Comparison of ENCODE assay signal across 16 cellular contexts in genomic region chr17:44063704-44064639, GRCh38. TPM values are rescaled to one million over a fixed set of nuclear protein-coding genes. Genes with fewer than 3 reads are reported as not detected.
DNase-seq lines count a peak whose midpoint lies in the region; ATAC-seq and TF ChIP-seq lines count a peak whose summit lies in the region.
"Had no signal": no experiment of that assay in that cellular context is flagged by ENCODE, and none has a peak within 500 bp of the region (broad histone marks: within the 10 kb centered on the region; RNA-seq: fewer than 3 reads in every experiment).

No MANE protein-coding gene starts in this region.

- peak overlapping the region; percentile 70 to 95; a peak in 4 of 5 replicates for H3K4me3 Mint-ChIP-seq in H9
- peak overlapping the region; percentile 91 for H3K4me3 Mint-ChIP-seq in activated CD8-positive, alpha-beta T cell treated with anti-CD3 and anti-CD28 coated beads for 36 hours

- no CpG with 5 or more reads among the region's 10 CpGs for WGBS in H9 (ENCODE audit: extremely low coverage, insufficient read length, low lambda C conversion rate)
- WGBS in mesenchymal stem cell = 95% methylated on average over 9 of the region's 10 CpGs

- H4K8ac ChIP-seq in H9 (replicated peaks; ENCODE audit: insufficient read length, low read depth, low read length) = no peak overlapping the region
- H4K8ac ChIP-seq in mesenchymal stem cell (ENCODE audit: low read length) = no peak overlapping the region

- intact Hi-C loops in activated CD8-positive, alpha-beta T cell treated with anti-CD3 and anti-CD28 coated beads for 36 hours (cut with micrococcal nuclease) = no loop called here
- intact Hi-C loops in PC-9 (cut with micrococcal nuclease; ENCODE audit: unreplicated experiment) = no loop called here

- H2BK120ac ChIP-seq in H9 (ENCODE audit: low read depth, low read length, poor library complexity, severe bottlenecking) (no peak overlapping the region), mesenchymal stem cell (ENCODE audit: low read depth, low read length) (no peak overlapping the region)

- peaks cover 38% of the 10 kb centered on the region for H3K79me2 ChIP-seq in H9 (ENCODE audit: insufficient read depth, low read length)
- peaks cover 77% of the 10 kb centered on the region for H3K79me2 ChIP-seq in PC-9 (ENCODE audit: low read depth)

- H3K23ac ChIP-seq in H9 (ENCODE audit: insufficient read length, low read depth, low read length) = no peak overlapping the region
- no peak overlapping the region for H3K23ac ChIP-seq in mesenchymal stem cell (ENCODE audit: low read length in 2 of 2)

- H3K18ac ChIP-seq in H9 (ENCODE audit: insufficient read length, low read depth, low read length) (no peak overlapping the region), mesenchymal stem cell (ENCODE audit: low read depth in 1 of 2, low read length in 2 of 2) (no peak overlapping the region)

- H3K4me3 ChIP-seq in mesenchymal stem cell (ENCODE audit: insufficient read depth in 1 of 2, low read depth in 1 of 2, low read length in 2 of 2) (peak overlapping the region in 1 of 2 experiments; percentile 23), PC-9 (no peak overlapping the region)
- H3K4me3 ChIP-seq: mucosa of descending colon had no signal

- peaks cover 23 to 28% of the 10 kb centered on the region in 2 experiments; a peak in 3 of 4 replicates for H3K4me1 Mint-ChIP-seq in H9
- H3K4me1 Mint-ChIP-seq in activated CD8-positive, alpha-beta T cell treated with anti-CD3 and anti-CD28 coated beads for 36 hours (ENCODE audit: low read depth) = peaks cover 59% of the 10 kb centered on the region

- H4K91ac ChIP-seq in H9 (ENCODE audit: insufficient read length, low read depth, low read length) (no peak overlapping the region), mesenchymal stem cell (ENCODE audit: low read length) (no peak overlapping the region)

- H3T11ph ChIP-seq in H9 (ENCODE audit: low read length) = no peak overlapping the region

- H3K4me2 ChIP-seq in H9 (ENCODE audit: insufficient read depth, insufficient read length, low read length) = no peak overlapping the region
- no peak overlapping the region for H3K4me2 ChIP-seq in mesenchymal stem cell (ENCODE audit: low read length, poor library complexity, severe bottlenecking)
- H3K4me2 ChIP-seq in PC-9 = no peak overlapping the region; the same call in 1 of the 2 replicates

- no peaks in the 10 kb centered on the region for H3K27me3 Mint-ChIP-seq in H9 (ENCODE audit: low read depth)
- no peaks in the 10 kb centered on the region for H3K27me3 Mint-ChIP-seq in activated CD8-positive, alpha-beta T cell treated with anti-CD3 and anti-CD28 coated beads for 36 hours

- H3F3A ChIP-seq in PC-9 (ENCODE audit: insufficient read depth, low read depth) = peaks cover 55% of the 10 kb centered on the region; the same call in 1 of the 2 replicates

- no peaks in the 10 kb centered on the region for H4K20me1 ChIP-seq in H9 (ENCODE audit: control insufficient read depth, insufficient read depth, insufficient read length)
- H4K20me1 ChIP-seq in PC-9 (ENCODE audit: insufficient read depth) = peaks cover 47% of the 10 kb centered on the region

- no peak overlapping the region for H2AFZ ChIP-seq in H9 (ENCODE audit: low read length)
- H2AFZ ChIP-seq in mesenchymal stem cell (ENCODE audit: low read depth, low read length) = no peak overlapping the region
- H2AFZ ChIP-seq in PC-9 = no peak overlapping the region

- H3K79me1 ChIP-seq in H9 (ENCODE audit: insufficient read depth, low read depth, low read length, poor library complexity, severe bottlenecking) (peaks cover 6% of the 10 kb centered on the region), mesenchymal stem cell (replicated peaks; ENCODE audit: low read length, poor library complexity, severe bottlenecking) (no peaks in the 10 kb centered on the region)

- H2BK5ac ChIP-seq in H9 (ENCODE audit: insufficient read length, low read length) (no peak overlapping the region), mesenchymal stem cell (ENCODE audit: low read depth, low read length, poor library complexity, severe bottlenecking) (no peak overlapping the region)

- no peak overlapping the region for H3K4ac ChIP-seq in H9 (ENCODE audit: low read depth, low read length)
- no peak overlapping the region for H3K4ac ChIP-seq in mesenchymal stem cell (ENCODE audit: low read depth in 1 of 2, low read length in 2 of 2)

- H3K56ac ChIP-seq in H9 (ENCODE audit: insufficient read length, low read depth, low read length) = no peak overlapping the region

- no peak overlapping the region for H2BK12ac ChIP-seq in H9 (ENCODE audit: insufficient read length, low read depth, low read length)
- H2BK12ac ChIP-seq in mesenchymal stem cell (ENCODE audit: low read length in 2 of 2) = no peak overlapping the region

- no peaks in the 10 kb centered on the region for H3K9me3 Mint-ChIP-seq in H9
- no peaks in the 10 kb centered on the region for H3K9me3 Mint-ChIP-seq in activated CD8-positive, alpha-beta T cell treated with anti-CD3 and anti-CD28 coated beads for 36 hours

- ATAC-seq in activated CD8-positive, alpha-beta T cell treated with anti-CD3 and anti-CD28 coated beads for 36 hours = no peak
- ATAC-seq: esophagus mucosa, mucosa of descending colon, right cardiac atrium had no signal

- CTCF ChIA-PET in activated CD8-positive, alpha-beta T cell treated with anti-CD3 and anti-CD28 coated beads for 36 hours (lab: Charles Lee) = interaction anchor here (1.1 kb wide), 2 partner anchors 19 to 23 kb away, joined by 3 read pairs; no protein-coding TSS in a partner anchor
- CTCF ChIA-PET in HEK293T (lab: Yijun Ruan, JAX) (interaction anchor here (1.1 kb wide), 1 partner anchor 105 kb away, joined by 3 read pairs; no protein-coding TSS in a partner anchor), PC-9 (lab: Charles Lee) (interaction anchor here (0.7 kb wide), 1 partner anchor 1302 kb away, joined by 3 read pairs; no protein-coding TSS in a partner anchor)

- no TSS peak for BruUV-seq in PC-9 (replicated peaks; lab: Mats Ljungman, UMichigan)

- H3K9ac ChIP-seq in H9 (ENCODE audit: extremely low read depth, insufficient read length, low read length) (peak overlapping the region; percentile 31), mesenchymal stem cell (ENCODE audit: low read length) (peak overlapping the region; percentile 60)

- no peak overlapping the region for H2BK20ac ChIP-seq in H9 (ENCODE audit: low read depth, low read length, poor library complexity, severe bottlenecking)

- H2BK15ac ChIP-seq in H9 (ENCODE audit: low read depth, low read length) (no peak overlapping the region), mesenchymal stem cell (ENCODE audit: low read depth, poor library complexity, severe bottlenecking) (no peak overlapping the region)

- H3K27me3 ChIP-seq in H9 (ENCODE audit: insufficient read depth, low read length) (no peaks in the 10 kb centered on the region), mesenchymal stem cell (ENCODE audit: control insufficient read depth in 1 of 2, insufficient read depth in 1 of 2, low read length in 2 of 2) (no peaks in the 10 kb centered on the region), PC-9 (ENCODE audit: insufficient read depth, low read depth) (no peaks in the 10 kb centered on the region)

- H3K27ac ChIP-seq in C4-2B (peak overlapping the region; percentile 98; the same call in 1 of the 2 replicates), H9 (ENCODE audit: insufficient read length, low read depth, low read length) (no peak overlapping the region), mesenchymal stem cell (ENCODE audit: low read length, poor library complexity, severe bottlenecking) (no peak overlapping the region), PC-9 (no peak overlapping the region)
- H3K27ac ChIP-seq: HL-60 had no signal

- peaks cover 3% of the 10 kb centered on the region for H3K23me2 ChIP-seq in H9 (ENCODE audit: insufficient read length, low read depth, low read length, poor library complexity, severe bottlenecking)

- no peak overlapping the region for H2AK5ac ChIP-seq in H9 (ENCODE audit: insufficient read length, low read length)
- H2AK5ac ChIP-seq in mesenchymal stem cell (ENCODE audit: low read length, severe bottlenecking) = no peak overlapping the region

- H3K36me3 ChIP-seq in mesenchymal stem cell (ENCODE audit: control insufficient read depth in 1 of 2, insufficient read depth in 2 of 2, low read depth in 1 of 2, low read length in 2 of 2) (peaks cover 15 to 41% of the 10 kb centered on the region in 2 experiments), PC-9 (ENCODE audit: low read depth) (peaks cover 30% of the 10 kb centered on the region)

- H3K14ac ChIP-seq in H9 (ENCODE audit: insufficient read depth, low read length) (no peak overlapping the region), mesenchymal stem cell (ENCODE audit: low read length in 2 of 2) (no peak overlapping the region)

- 0 out of 2 replicates have a peak, but pooled peaks cover 2% of the 10 kb centered on the region for H3K4me1 ChIP-seq in H9 (ENCODE audit: insufficient read depth, low read length)
- peaks cover 8% of the 10 kb centered on the region for H3K4me1 ChIP-seq in mesenchymal stem cell (ENCODE audit: control insufficient read depth, insufficient read depth, low read depth, low read length)
- peaks cover 22% of the 10 kb centered on the region for H3K4me1 ChIP-seq in PC-9 (replicated peaks; ENCODE audit: insufficient read depth)

- DNase-seq in H9 (no peak), mesenchymal stem cell (no peak), nucleus accumbens (lab: John Stamatoyannopoulos, UW) (no peak), HEK293T (ENCODE audit: extremely low spot score) (no peak), HPDE6-E6E7 (ENCODE audit: extremely low spot score) (no peak), PC-9 (no peak)
- DNase-seq in activated CD8-positive, alpha-beta T cell treated with anti-CD3 and anti-CD28 coated beads for 36 hours = no peak
- DNase-seq: Caco-2, cerebellar nuclear complex, NCI-H1048, NCI-H446 treated with DMSO at 0.1 percent for 48 hours, right cardiac atrium had no signal

- H3K9me2 ChIP-seq in PC-9 (ENCODE audit: insufficient read depth) = no peaks in the 10 kb centered on the region

- H4K5ac ChIP-seq in H9 (ENCODE audit: insufficient read length, low read depth, low read length) = no peak overlapping the region

- TF ChIP-seq CTCF in C4-2B (conservative IDR thresholded peaks at IDR 0.05) = no peak
- no peak for TF ChIP-seq CTCF in H9 (conservative IDR thresholded peaks at IDR 0.05)
- TF ChIP-seq CTCF in activated CD8-positive, alpha-beta T cell treated with anti-CD3 and anti-CD28 coated beads for 36 hours (IDR thresholded peaks at IDR 0.05) = no peak
- no peak for TF ChIP-seq CTCF in PC-9 (conservative IDR thresholded peaks at IDR 0.05)

- H3K9me3 ChIP-seq in H9 (ENCODE audit: control insufficient read depth, low read depth, low read length) = no peaks in the 10 kb centered on the region
- H3K9me3 ChIP-seq in mesenchymal stem cell (ENCODE audit: control insufficient read depth, low read length) = no peaks in the 10 kb centered on the region
- no peaks in the 10 kb centered on the region for H3K9me3 ChIP-seq in PC-9 (ENCODE audit: insufficient read depth, low read depth)
- H3K9me3 ChIP-seq: Caco-2, mucosa of descending colon had no signal

- peaks cover 38 to 55% (median 51%) of the 10 kb centered on the region in 3 experiments for H3K36me3 Mint-ChIP-seq in H9 (ENCODE audit: insufficient read depth in 1 of 3, low read depth in 3 of 3)
- H3K36me3 Mint-ChIP-seq in activated CD8-positive, alpha-beta T cell treated with anti-CD3 and anti-CD28 coated beads for 36 hours (ENCODE audit: low read depth) = peaks cover 49% of the 10 kb centered on the region

- H3K27ac Mint-ChIP-seq in H9 = peak overlapping the region in 1 of 3 experiments; percentile 59; a peak in 3 of 7 replicates
- H3K27ac Mint-ChIP-seq in activated CD8-positive, alpha-beta T cell treated with anti-CD3 and anti-CD28 coated beads for 36 hours = peak overlapping the region; percentile 77

- POLR2A ChIA-PET in activated CD8-positive, alpha-beta T cell treated with anti-CD3 and anti-CD28 coated beads for 36 hours (lab: Charles Lee) = interaction anchor here (0.8 to 0.9 kb wide), 2 partner anchors 21 to 36 kb away, joined by 3 to 6 read pairs; no protein-coding TSS in a partner anchor
- POLR2A ChIA-PET in HEK293T (lab: Yijun Ruan, JAX) = no interaction called here
- POLR2A ChIA-PET in PC-9 (lab: Charles Lee; ENCODE audit: unreplicated experiment) = interaction anchor here (0.6 kb wide), 2 partner anchors 20 to 721 kb away, joined by 4 to 5 read pairs; no protein-coding TSS in a partner anchor

RNA-seq across cellular contexts. Expression of gene LSM12, which starts 2.5 kb away (rescaled TPM):
- total RNA-seq in H9 (2021) (128 TPM in 2 replicates), PC-9 (2021) (60.9 and 62.7 TPM in 2 replicates)
- total RNA-seq in activated CD8-positive, alpha-beta T cell treated with anti-CD3 and anti-CD28 coated beads for 36 hours = 100 to 1,000 TPM; 104 to 110 TPM
- polyA plus RNA-seq in mesenchymal stem cell (2013, experiment 1 of 2) = 74.2 TPM
- polyA plus RNA-seq in mesenchymal stem cell (2013, experiment 2 of 2) = 73.4 TPM

RNA-seq across cellular contexts. Expression of gene G6PC3, which starts 6.6 kb away (rescaled TPM):
- total RNA-seq in H9 (2021) (105 and 109 TPM in 2 replicates), PC-9 (2021) (69.3 and 70.9 TPM in 2 replicates)
- total RNA-seq in activated CD8-positive, alpha-beta T cell treated with anti-CD3 and anti-CD28 coated beads for 36 hours = 10 to 100 TPM; 20.2 to 20.7 TPM
- polyA plus RNA-seq in mesenchymal stem cell (2013, experiment 1 of 2) = 158 TPM
- polyA plus RNA-seq in mesenchymal stem cell (2013, experiment 2 of 2) = 165 TPM

RNA-seq across cellular contexts. Expression of gene TMEM101, which starts 49.2 kb away (rescaled TPM):
- 18.6 and 21.1 TPM in 2 replicates for total RNA-seq in H9 (2021)
- total RNA-seq in activated CD8-positive, alpha-beta T cell treated with anti-CD3 and anti-CD28 coated beads for 36 hours = 10 to 100 TPM; 26.1 to 28.5 TPM
- polyA plus RNA-seq in mesenchymal stem cell (2013, experiment 1 of 2) = 21.7 TPM
- polyA plus RNA-seq in mesenchymal stem cell (2013, experiment 2 of 2) = 22.1 TPM
- total RNA-seq in PC-9 (2021) = 33.5 and 42.6 TPM in 2 replicates

RNA-seq across cellular contexts. Expression of gene HDAC5, which starts 59.5 kb away (rescaled TPM):
- total RNA-seq in H9 (2021) (39.5 and 41.3 TPM in 2 replicates), PC-9 (2021) (24.0 and 40.5 TPM in 2 replicates)
- total RNA-seq in activated CD8-positive, alpha-beta T cell treated with anti-CD3 and anti-CD28 coated beads for 36 hours = 10 to 100 TPM; 19.1 to 19.3 TPM
- 36.0 TPM for polyA plus RNA-seq in mesenchymal stem cell (2013, experiment 1 of 2)
- polyA plus RNA-seq in mesenchymal stem cell (2013, experiment 2 of 2) = 34.6 TPM

RNA-seq across cellular contexts. Expression of gene NAGS, which starts 59.5 kb away (rescaled TPM):
- total RNA-seq in H9 (2021) (3.7 and 4.1 TPM in 2 replicates), PC-9 (2021) (1.0 and 1.4 TPM in 2 replicates)
- total RNA-seq in activated CD8-positive, alpha-beta T cell treated with anti-CD3 and anti-CD28 coated beads for 36 hours = 1 to 10 TPM; 1.7 to 2.4 TPM
- polyA plus RNA-seq in mesenchymal stem cell (2013, experiment 1 of 2) = 0.86 TPM
- polyA plus RNA-seq in mesenchymal stem cell (2013, experiment 2 of 2) = 0.96 TPM
